9 cellular contexts compared by ENCODE assay signal in the genomic region with DNA sequence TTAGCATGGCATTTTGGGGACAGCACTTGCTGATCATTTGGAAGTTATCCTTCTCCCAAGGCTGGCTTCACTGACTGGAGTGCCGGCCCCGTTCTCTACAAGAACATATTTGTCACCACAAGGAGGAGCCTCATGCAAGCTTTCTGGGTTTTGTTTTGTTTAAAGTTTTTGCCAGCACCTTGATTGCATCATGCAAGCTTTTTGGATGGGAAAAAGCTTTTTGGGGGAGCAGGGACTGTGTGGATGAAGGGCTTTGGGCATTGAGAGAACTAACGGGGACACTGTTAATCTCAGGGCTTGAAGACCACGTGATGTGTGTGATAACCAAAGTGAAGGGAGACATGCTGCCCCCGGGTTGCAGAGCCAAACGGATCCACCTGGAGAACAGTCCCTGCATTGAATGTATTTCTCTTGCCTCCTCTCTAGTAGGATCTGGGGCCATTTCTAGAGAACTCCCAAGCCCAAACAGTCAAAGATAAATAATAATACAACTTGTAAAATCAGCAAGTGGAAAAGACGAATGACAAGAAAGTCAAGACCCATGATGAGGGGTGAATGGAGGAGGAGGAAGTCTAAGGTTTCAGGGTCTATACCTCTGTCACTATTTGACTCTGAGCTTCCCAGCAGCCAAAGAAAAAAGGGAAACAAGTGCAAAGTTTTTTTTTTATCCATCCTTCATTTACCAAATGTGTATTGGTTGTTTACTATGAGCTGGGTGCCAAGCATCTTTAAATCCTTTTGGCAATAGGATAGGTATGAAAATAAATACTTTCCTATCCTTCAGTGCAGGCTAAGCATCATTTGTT. TPM values are rescaled to one million over a fixed set of nuclear protein-coding genes. Genes with fewer than 3 reads are reported as not detected.
DNase-seq lines count a peak whose midpoint lies in the region; ATAC-seq and TF ChIP-seq lines count a peak whose summit lies in the region.
"Had no signal": no experiment of that assay in that cellular context is flagged by ENCODE, and none has a peak within 500 bp of the region (broad histone marks: within the 10 kb centered on the region; RNA-seq: fewer than 3 reads in every experiment).

No MANE protein-coding gene starts in this region.

- DNase-seq in left ventricle myocardium inferior (no peak), Right ventricle myocardium superior (no peak), NCI-H69 (lab: John Stamatoyannopoulos, UW) (peak; percentile 57), dorsolateral prefrontal cortex (peak in 1 of 10 donors; percentile 30), occipital lobe (lab: John Stamatoyannopoulos, UW) (peak; percentile 8)
- no peak for DNase-seq in activated T-helper 1 cell treated with anti-CD3 and anti-CD28 coated beads, Interleukin-12 subunit alpha, Interleukin-12 subunit beta, Interleukin-2, Interleukin-4 antibody, amounts not matched to agents 30 ng/mL and 10 ng/mL and 1 ng/mL, durations not matched to agents 14 hours and 24 hours and 36 hours (ENCODE audit: low spot score)

- no peaks in the 10 kb centered on the region for H3K36me3 ChIP-seq in left ventricle myocardium inferior

- no peaks in the 10 kb centered on the region for H3K36me3 Mint-ChIP-seq in activated T-helper 1 cell treated with anti-CD3 and anti-CD28 coated beads, Interleukin-12 subunit alpha, Interleukin-12 subunit beta, Interleukin-2, Interleukin-4 antibody, amounts not matched to agents 30 ng/mL and 10 ng/mL and 1 ng/mL, durations not matched to agents 14 hours and 24 hours and 36 hours (ENCODE audit: low read depth)

- ATAC-seq in Right ventricle myocardium superior (ENCODE audit: poor library complexity) (no peak), GM21529 (IDR thresholded peaks at IDR 0.05; ENCODE audit: unreplicated experiment) (no peak), HG02798 (IDR thresholded peaks at IDR 0.05; ENCODE audit: poor library complexity, unreplicated experiment) (no peak)

- peaks cover 8% of the 10 kb centered on the region for H3K27me3 Mint-ChIP-seq in activated T-helper 1 cell treated with anti-CD3 and anti-CD28 coated beads, Interleukin-12 subunit alpha, Interleukin-12 subunit beta, Interleukin-2, Interleukin-4 antibody, amounts not matched to agents 30 ng/mL and 10 ng/mL and 1 ng/mL, durations not matched to agents 14 hours and 24 hours and 36 hours (ENCODE audit: insufficient read depth)

- H3K27ac ChIP-seq in left ventricle myocardium inferior (replicated peaks) = no peak overlapping the region
- no peak overlapping the region for H3K27ac ChIP-seq in dorsolateral prefrontal cortex

- H3K4me1 Mint-ChIP-seq in activated T-helper 1 cell treated with anti-CD3 and anti-CD28 coated beads, Interleukin-12 subunit alpha, Interleukin-12 subunit beta, Interleukin-2, Interleukin-4 antibody, amounts not matched to agents 30 ng/mL and 10 ng/mL and 1 ng/mL, durations not matched to agents 14 hours and 24 hours and 36 hours (ENCODE audit: low read depth) = peaks cover 2% of the 10 kb centered on the region

- H3K9me3 ChIP-seq in left ventricle myocardium inferior (replicated peaks) = no peaks in the 10 kb centered on the region

- peaks cover 13% of the 10 kb centered on the region for H3K4me1 ChIP-seq in left ventricle myocardium inferior

- intact Hi-C loops in left ventricle myocardium inferior (cut with micrococcal nuclease) = loop anchor here (5.0 kb wide), 1 partner anchor 309 kb away; a partner anchor contains a TSS
- intact Hi-C loops in Right ventricle myocardium superior (cut with DNase I) = no loop called here
- intact Hi-C loops in dorsolateral prefrontal cortex (cut with DNase I) = loop anchor here (5.0 kb wide), 2 partner anchors 44 to 59 kb away; no protein-coding TSS in a partner anchor
- intact Hi-C loops in activated T-helper 1 cell treated with anti-CD3 and anti-CD28 coated beads, Interleukin-12 subunit alpha, Interleukin-12 subunit beta, Interleukin-2, Interleukin-4 antibody, amounts not matched to agents 30 ng/mL and 10 ng/mL and 1 ng/mL, durations not matched to agents 14 hours and 24 hours and 36 hours (cut with micrococcal nuclease) = no loop called here

- no peak overlapping the region for H3K4me3 ChIP-seq in left ventricle myocardium inferior
- H3K4me3 ChIP-seq in dorsolateral prefrontal cortex = no peak overlapping the region

- H3K9me3 Mint-ChIP-seq in activated T-helper 1 cell treated with anti-CD3 and anti-CD28 coated beads, Interleukin-12 subunit alpha, Interleukin-12 subunit beta, Interleukin-2, Interleukin-4 antibody, amounts not matched to agents 30 ng/mL and 10 ng/mL and 1 ng/mL, durations not matched to agents 14 hours and 24 hours and 36 hours = no peaks in the 10 kb centered on the region
- H3K9me3 Mint-ChIP-seq: stimulated activated naive CD8-positive, alpha-beta T cell treated with anti-CD3 and anti-CD28 coated beads, Interleukin-15, Interleukin-2, amounts not matched to agents 100 ng/mL and 50 ng/mL, for 24 hours had no signal

- no peak overlapping the region for H3K27ac Mint-ChIP-seq in activated T-helper 1 cell treated with anti-CD3 and anti-CD28 coated beads, Interleukin-12 subunit alpha, Interleukin-12 subunit beta, Interleukin-2, Interleukin-4 antibody, amounts not matched to agents 30 ng/mL and 10 ng/mL and 1 ng/mL, durations not matched to agents 14 hours and 24 hours and 36 hours
- H3K27ac Mint-ChIP-seq: stimulated activated naive CD8-positive, alpha-beta T cell treated with anti-CD3 and anti-CD28 coated beads, Interleukin-15, Interleukin-2, amounts not matched to agents 100 ng/mL and 50 ng/mL, for 24 hours had no signal

- no peak overlapping the region for H3K4me3 Mint-ChIP-seq in activated T-helper 1 cell treated with anti-CD3 and anti-CD28 coated beads, Interleukin-12 subunit alpha, Interleukin-12 subunit beta, Interleukin-2, Interleukin-4 antibody, amounts not matched to agents 30 ng/mL and 10 ng/mL and 1 ng/mL, durations not matched to agents 14 hours and 24 hours and 36 hours
- H3K4me3 Mint-ChIP-seq: stimulated activated naive CD8-positive, alpha-beta T cell treated with anti-CD3 and anti-CD28 coated beads, Interleukin-15, Interleukin-2, amounts not matched to agents 100 ng/mL and 50 ng/mL, for 24 hours had no signal

- TF ChIP-seq CTCF in left ventricle myocardium inferior (IDR thresholded peaks at IDR 0.05; ENCODE audit: borderline replicate concordance) (peak; percentile 47), dorsolateral prefrontal cortex (IDR thresholded peaks at IDR 0.05 in 54 of 56, conservative IDR thresholded peaks at IDR 0.05 in 2 of 56; ENCODE audit: low read depth in 1 of 56, partially characterized antibody in 56 of 56) (peak in 52 of 56 donors; percentile 17 to 62 (median 48))

- H3K27me3 ChIP-seq in left ventricle myocardium inferior (ENCODE audit: low read depth) (peaks cover 90% of the 10 kb centered on the region), dorsolateral prefrontal cortex (peaks cover 0 to 11% (median 0%) of the 10 kb centered on the region in 45 donors)

RNA-seq across cellular contexts. Expression of a gene that starts 17.2 kb away (rescaled TPM):
- total RNA-seq in left ventricle myocardium inferior (not detected), Right ventricle myocardium superior (not detected), dorsolateral prefrontal cortex (1 to 10 TPM in 9 of 120 experiments, under 1 TPM in 3, not detected in 108; 0.64 to 1.8 (median 1.2) TPM), occipital lobe (not detected)
- total RNA-seq in activated T-helper 1 cell treated with anti-CD3 and anti-CD28 coated beads, Interleukin-12 subunit alpha, Interleukin-12 subunit beta, Interleukin-2, Interleukin-4 antibody, amounts not matched to agents 30 ng/mL and 10 ng/mL and 1 ng/mL, durations not matched to agents 14 hours and 24 hours and 36 hours = not detected in 2 replicates

RNA-seq across cellular contexts. Expression of a gene that starts 48.4 kb away (rescaled TPM):
- total RNA-seq in left ventricle myocardium inferior (27.3 TPM), Right ventricle myocardium superior (21.0 TPM), dorsolateral prefrontal cortex (10 to 100 TPM; 22.8 to 59.0 (median 39.5) TPM), occipital lobe (13.7 TPM)
- 30.0 and 32.0 TPM in 2 replicates for total RNA-seq in activated T-helper 1 cell treated with anti-CD3 and anti-CD28 coated beads, Interleukin-12 subunit alpha, Interleukin-12 subunit beta, Interleukin-2, Interleukin-4 antibody, amounts not matched to agents 30 ng/mL and 10 ng/mL and 1 ng/mL, durations not matched to agents 14 hours and 24 hours and 36 hours

Comparison
In these comparisons a context has a peak if more than half of its experiments do, and no peak if none do; other contexts are left out.
1. intact Hi-C loops: an anchor here in left ventricle myocardium inferior (5.0 kb wide) and dorsolateral prefrontal cortex (5.0 kb wide); none called in Right ventricle myocardium superior and activated T-helper 1 cell treated with anti-CD3 and anti-CD28 coated beads, Interleukin-12 subunit alpha, Interleukin-12 subunit beta, Interleukin-2, Interleukin-4 antibody, amounts not matched to agents 30 ng/mL and 10 ng/mL and 1 ng/mL, durations not matched to agents 14 hours and 24 hours and 36 hours.
2. DNase-seq: peak in NCI-H69 (single experiment) and occipital lobe (single experiment); none in left ventricle myocardium inferior (single experiment), Right ventricle myocardium superior (single experiment) and activated T-helper 1 cell treated with anti-CD3 and anti-CD28 coated beads, Interleukin-12 subunit alpha, Interleukin-12 subunit beta, Interleukin-2, Interleukin-4 antibody, amounts not matched to agents 30 ng/mL and 10 ng/mL and 1 ng/mL, durations not matched to agents 14 hours and 24 hours and 36 hours (single experiment).